Comparison of ENCODE assay signal across 13 cellular contexts in the genomic region with DNA sequence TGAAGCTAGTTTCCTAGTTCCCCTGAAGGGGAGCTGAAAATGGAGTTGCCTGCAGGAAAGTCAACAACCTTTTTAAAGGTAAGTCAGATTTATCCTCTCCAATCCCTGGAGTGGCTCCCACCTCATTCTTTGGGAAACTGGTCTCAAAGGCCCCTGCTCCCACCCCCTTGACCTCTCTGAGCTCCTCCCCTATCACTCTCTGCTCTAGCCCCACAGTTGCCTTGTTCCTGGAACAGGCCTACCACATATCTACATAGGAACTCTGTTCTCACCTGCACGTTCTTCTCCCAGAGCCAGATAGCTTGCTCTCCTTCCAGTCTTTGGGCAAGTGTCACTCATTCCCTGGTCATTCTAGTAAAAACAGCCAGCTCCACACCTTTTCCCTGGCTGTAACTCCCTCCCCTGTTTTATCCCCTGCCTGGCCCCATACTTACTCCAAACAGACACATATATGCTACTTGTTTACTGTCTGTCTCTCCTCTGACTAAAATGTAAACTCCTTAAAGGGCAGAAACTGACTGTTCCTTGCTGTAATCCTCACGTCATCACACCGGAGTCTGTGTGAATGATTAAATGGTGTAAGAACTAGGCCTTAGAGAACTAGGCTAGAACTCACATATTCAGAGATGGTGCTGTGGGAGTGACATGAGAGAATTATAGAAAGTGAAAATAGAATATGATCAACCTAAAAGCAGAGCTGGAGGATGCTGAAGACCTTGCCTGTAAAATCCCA. TPM values are rescaled to one million over a fixed set of nuclear protein-coding genes. Genes with fewer than 3 reads are reported as not detected.
DNase-seq lines count a peak whose midpoint lies in the region; ATAC-seq and TF ChIP-seq lines count a peak whose summit lies in the region.
"Had no signal": no experiment of that assay in that cellular context is flagged by ENCODE, and none has a peak within 500 bp of the region (broad histone marks: within the 10 kb centered on the region; RNA-seq: fewer than 3 reads in every experiment).

No MANE protein-coding gene starts in this region.

- peak overlapping the region; percentile 22 for H3K9ac ChIP-seq in iPS-18a (ENCODE audit: low read length)

- H3K4me1 Mint-ChIP-seq in activated CD4-positive, alpha-beta memory T cell treated with anti-CD3 and anti-CD28 coated beads for 36 hours (ENCODE audit: low read depth) = peaks cover 45% of the 10 kb centered on the region
- H3K4me1 Mint-ChIP-seq in stimulated activated naive CD8-positive, alpha-beta T cell treated with anti-CD3 and anti-CD28 coated beads, Interleukin-15, Interleukin-2, amounts not matched to agents 100 ng/mL and 50 ng/mL, for 24 hours (ENCODE audit: low read depth) = peaks cover 46% of the 10 kb centered on the region
- H3K4me1 Mint-ChIP-seq in chondrocyte (ENCODE audit: low read depth) (peaks cover 22% of the 10 kb centered on the region), Caco-2 (ENCODE audit: low read depth, unreplicated experiment) (peaks cover 7% of the 10 kb centered on the region)

- 86 to 87% methylated on average over 3 of the region's 3 CpGs for WGBS in heart right ventricle, 2 donors

- no TSS peak for BruUV-seq in Caco-2 (replicated peaks; lab: Mats Ljungman, UMichigan)

- H3K4me3 ChIP-seq in cardiac muscle cell (no peak overlapping the region), heart right ventricle (no peak overlapping the region), iPS-18a (ENCODE audit: low read length) (peak overlapping the region; percentile 11), Caco-2 (ENCODE audit: low read depth, low read length) (no peak overlapping the region)

- H3K9me3 ChIP-seq in cardiac muscle cell (ENCODE audit: low read depth) (no peaks in the 10 kb centered on the region), heart right ventricle (no peaks in the 10 kb centered on the region), iPS-18a (ENCODE audit: control insufficient read depth, low read depth, low read length) (no peaks in the 10 kb centered on the region), Caco-2 (no peaks in the 10 kb centered on the region)

- ATAC-seq in heart right ventricle = no peak
- no peak for ATAC-seq in GM18520 (IDR thresholded peaks at IDR 0.05; ENCODE audit: unreplicated experiment)

- H3K27ac ChIP-seq in cardiac muscle cell = peak overlapping the region; percentile 52
- no peak overlapping the region for H3K27ac ChIP-seq in heart right ventricle
- no peak overlapping the region for H3K27ac ChIP-seq in iPS-18a (ENCODE audit: low read length)

- H3K4me3 Mint-ChIP-seq in activated CD4-positive, alpha-beta memory T cell treated with anti-CD3 and anti-CD28 coated beads for 36 hours = peak overlapping the region; percentile 38
- no peak overlapping the region for H3K4me3 Mint-ChIP-seq in stimulated activated naive CD8-positive, alpha-beta T cell treated with anti-CD3 and anti-CD28 coated beads, Interleukin-15, Interleukin-2, amounts not matched to agents 100 ng/mL and 50 ng/mL, for 24 hours
- H3K4me3 Mint-ChIP-seq in chondrocyte (ENCODE audit: unreplicated experiment) (no peak overlapping the region), Caco-2 (ENCODE audit: unreplicated experiment) (no peak overlapping the region)

- H3K27me3 ChIP-seq in cardiac muscle cell (no peaks in the 10 kb centered on the region), heart right ventricle (no peaks in the 10 kb centered on the region), iPS-18a (ENCODE audit: control insufficient read depth, insufficient read depth, low read length) (no peaks in the 10 kb centered on the region), Caco-2 (replicated peaks; ENCODE audit: control insufficient read depth, insufficient read depth, low read length) (no peaks in the 10 kb centered on the region)

- DNase-seq in cardiac muscle cell (ENCODE audit: low read depth in 1 of 2, low spot score in 1 of 2) (no peak), heart right ventricle (no peak), chondrocyte (ENCODE audit: low spot score) (no peak), Caco-2 (no peak)
- peak; percentile 60 for DNase-seq in activated CD4-positive, alpha-beta memory T cell treated with anti-CD3 and anti-CD28 coated beads for 36 hours
- DNase-seq: EL, glutamatergic neuron, mammary epithelial cell, NCI-H1105 treated with DMSO at 0.1 percent for 48 hours, NCI-H526 had no signal

- peaks cover 28% of the 10 kb centered on the region for H3K36me3 Mint-ChIP-seq in activated CD4-positive, alpha-beta memory T cell treated with anti-CD3 and anti-CD28 coated beads for 36 hours
- peaks cover 25% of the 10 kb centered on the region for H3K36me3 Mint-ChIP-seq in stimulated activated naive CD8-positive, alpha-beta T cell treated with anti-CD3 and anti-CD28 coated beads, Interleukin-15, Interleukin-2, amounts not matched to agents 100 ng/mL and 50 ng/mL, for 24 hours (ENCODE audit: low read depth)
- peaks cover 6% of the 10 kb centered on the region for H3K36me3 Mint-ChIP-seq in chondrocyte (ENCODE audit: low read depth)
- H3K36me3 Mint-ChIP-seq in Caco-2 (ENCODE audit: insufficient read depth, unreplicated experiment) = peaks cover 43% of the 10 kb centered on the region

- POLR2A ChIA-PET in activated CD4-positive, alpha-beta memory T cell treated with anti-CD3 and anti-CD28 coated beads for 36 hours (lab: Charles Lee) = interaction anchor here (0.9 to 3.2 kb wide), 8 partner anchors 15 to 127 kb away, joined by 3 to 13 read pairs (median 4); no protein-coding TSS in a partner anchor
- POLR2A ChIA-PET in Caco-2 (lab: Charles Lee) = no interaction called here

- intact Hi-C loops in heart right ventricle (cut with DNase I) = loop anchor here in 2 of 10 donors (5.0 kb wide), 2 partner anchors 35 to 265 kb away; a partner anchor contains a TSS
- intact Hi-C loops in activated CD4-positive, alpha-beta memory T cell treated with anti-CD3 and anti-CD28 coated beads for 36 hours (cut with micrococcal nuclease) = loop anchor here (1.0 to 2.0 kb wide), 6 partner anchors 15 to 277 kb away; no protein-coding TSS in a partner anchor
- intact Hi-C loops in Caco-2 (cut with micrococcal nuclease; ENCODE audit: unreplicated experiment) = no loop called here

- H3K27ac Mint-ChIP-seq in activated CD4-positive, alpha-beta memory T cell treated with anti-CD3 and anti-CD28 coated beads for 36 hours = peak overlapping the region; percentile 95
- peak overlapping the region; percentile 39 for H3K27ac Mint-ChIP-seq in stimulated activated naive CD8-positive, alpha-beta T cell treated with anti-CD3 and anti-CD28 coated beads, Interleukin-15, Interleukin-2, amounts not matched to agents 100 ng/mL and 50 ng/mL, for 24 hours
- H3K27ac Mint-ChIP-seq in chondrocyte (ENCODE audit: unreplicated experiment) = no peak overlapping the region
- H3K27ac Mint-ChIP-seq in Caco-2 (ENCODE audit: unreplicated experiment) = no peak overlapping the region

- CTCF ChIA-PET in activated CD4-positive, alpha-beta memory T cell treated with anti-CD3 and anti-CD28 coated beads for 36 hours (lab: Charles Lee) = interaction anchor here (0.8 to 1.5 kb wide), 4 partner anchors 15 to 221 kb away, joined by 3 to 7 read pairs (median 3); no protein-coding TSS in a partner anchor
- CTCF ChIA-PET in Caco-2 (lab: Charles Lee) = interaction anchor here (0.5 to 0.7 kb wide), 2 partner anchors 20 to 48 kb away, joined by 3 to 5 read pairs; no protein-coding TSS in a partner anchor

- TF ChIP-seq CTCF in cardiac muscle cell (IDR thresholded peaks at IDR 0.05; ENCODE audit: low read depth, low read length) = no peak
- TF ChIP-seq CTCF in heart right ventricle (IDR thresholded peaks at IDR 0.05) = no peak
- TF ChIP-seq CTCF in chondrocyte (IDR thresholded peaks at IDR 0.05) = no peak
- TF ChIP-seq CTCF in Caco-2 (IDR thresholded peaks at IDR 0.05; ENCODE audit: insufficient read depth in 1 of 2, low read depth in 1 of 2, low read length in 1 of 2, severe bottlenecking in 1 of 2, unreplicated experiment in 1 of 2) = no peak

- H3K9me3 Mint-ChIP-seq in activated CD4-positive, alpha-beta memory T cell treated with anti-CD3 and anti-CD28 coated beads for 36 hours = no peaks in the 10 kb centered on the region
- no peaks in the 10 kb centered on the region for H3K9me3 Mint-ChIP-seq in stimulated activated naive CD8-positive, alpha-beta T cell treated with anti-CD3 and anti-CD28 coated beads, Interleukin-15, Interleukin-2, amounts not matched to agents 100 ng/mL and 50 ng/mL, for 24 hours
- H3K9me3 Mint-ChIP-seq in chondrocyte (ENCODE audit: low read depth) (no peaks in the 10 kb centered on the region), Caco-2 (ENCODE audit: unreplicated experiment) (no peaks in the 10 kb centered on the region)

- H3K36me3 ChIP-seq in cardiac muscle cell (peaks cover 23% of the 10 kb centered on the region), heart right ventricle (peaks cover 0 to 31% (median 21%) of the 10 kb centered on the region in 9 donors), iPS-18a (ENCODE audit: control insufficient read depth, low read depth, low read length) (peaks cover 25% of the 10 kb centered on the region), Caco-2 (ENCODE audit: control insufficient read depth, insufficient read depth, low read length) (peaks cover 3% of the 10 kb centered on the region)

- H3K4me1 ChIP-seq in cardiac muscle cell (ENCODE audit: low read depth) (peaks cover 10% of the 10 kb centered on the region), heart right ventricle (peaks cover 2 to 49% (median 10%) of the 10 kb centered on the region in 9 donors), iPS-18a (ENCODE audit: control insufficient read depth, low read depth, low read length) (peaks cover 30% of the 10 kb centered on the region), Caco-2 (no peaks in the 10 kb centered on the region; the same call in 1 of the 2 replicates)

- no peaks in the 10 kb centered on the region for H3K27me3 Mint-ChIP-seq in activated CD4-positive, alpha-beta memory T cell treated with anti-CD3 and anti-CD28 coated beads for 36 hours
- H3K27me3 Mint-ChIP-seq in stimulated activated naive CD8-positive, alpha-beta T cell treated with anti-CD3 and anti-CD28 coated beads, Interleukin-15, Interleukin-2, amounts not matched to agents 100 ng/mL and 50 ng/mL, for 24 hours = no peaks in the 10 kb centered on the region
- H3K27me3 Mint-ChIP-seq in chondrocyte (ENCODE audit: low read depth) (no peaks in the 10 kb centered on the region), Caco-2 (ENCODE audit: insufficient read depth, unreplicated experiment) (no peaks in the 10 kb centered on the region)

RNA-seq across cellular contexts. Expression of a gene that starts 53.3 kb away (rescaled TPM):
- total RNA-seq in cardiac muscle cell = 46.4 and 48.8 TPM in 2 replicates
- polyA plus RNA-seq in cardiac muscle cell = 5.7 and 6.4 TPM in 2 replicates
- 10 to 100 TPM; 11.6 to 18.8 (median 15.3) TPM for total RNA-seq in heart right ventricle
- 1 to 10 TPM; 4.2 to 5.3 TPM for polyA plus RNA-seq in heart right ventricle
- total RNA-seq in activated CD4-positive, alpha-beta memory T cell treated with anti-CD3 and anti-CD28 coated beads for 36 hours = 10 to 100 TPM; 69.6 to 71.6 TPM
- 27.3 to 35.1 TPM (median 31.0 TPM) in 3 replicates for total RNA-seq in chondrocyte
- total RNA-seq in Caco-2 (2022) = 81.7 and 82.7 TPM in 2 replicates

Comparison
In these comparisons a context has a peak if more than half of its experiments do, and no peak if none do; other contexts are left out.
1. H3K27ac Mint-ChIP-seq: peak in activated CD4-positive, alpha-beta memory T cell treated with anti-CD3 and anti-CD28 coated beads for 36 hours (single experiment) and stimulated activated naive CD8-positive, alpha-beta T cell treated with anti-CD3 and anti-CD28 coated beads, Interleukin-15, Interleukin-2, amounts not matched to agents 100 ng/mL and 50 ng/mL, for 24 hours (single experiment); none in chondrocyte (single experiment) and Caco-2 (single experiment).